ENCODE assay signal across 10 cellular contexts in the genomic region with DNA sequence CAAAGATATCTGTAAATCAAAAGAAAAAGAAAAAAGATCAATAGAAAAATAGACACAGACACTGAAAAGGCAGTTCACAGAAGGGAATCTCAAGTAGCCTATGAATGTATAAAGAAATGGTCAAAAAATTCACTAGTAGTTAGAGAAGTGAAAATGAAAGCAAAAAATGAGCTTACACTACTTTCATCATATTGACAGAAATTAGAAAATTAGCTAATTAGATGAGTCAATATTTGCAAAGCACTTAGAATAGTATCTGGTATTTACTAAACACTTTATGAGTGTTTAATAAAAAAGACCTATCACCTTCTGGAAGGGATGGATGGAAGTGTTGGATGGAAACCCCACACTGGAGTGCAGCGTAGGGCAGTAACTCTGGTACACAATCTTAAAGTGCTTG. TPM values are rescaled to one million over a fixed set of nuclear protein-coding genes. Genes with fewer than 3 reads are reported as not detected.
DNase-seq lines count a peak whose midpoint lies in the region; ATAC-seq and TF ChIP-seq lines count a peak whose summit lies in the region.
"Had no signal": no experiment of that assay in that cellular context is flagged by ENCODE, and none has a peak within 500 bp of the region (broad histone marks: within the 10 kb centered on the region; RNA-seq: fewer than 3 reads in every experiment).

No MANE protein-coding gene starts in this region.

- peak overlapping the region; percentile 16 for H3K4me3 Mint-ChIP-seq in activated CD8-positive, alpha-beta T cell treated with anti-CD3 and anti-CD28 coated beads for 36 hours
- H3K4me3 Mint-ChIP-seq in activated CD8-positive, alpha-beta T cell treated with anti-CD3 and anti-CD28 coated beads, Interleukin-2, amount 10 ng/mL, durations not matched to agents 7 days and 5 days = no peak overlapping the region
- H3K4me3 Mint-ChIP-seq: central memory CD8-positive, alpha-beta T cell had no signal

- peak; percentile 10 for ATAC-seq in activated CD8-positive, alpha-beta T cell treated with anti-CD3 and anti-CD28 coated beads for 36 hours
- no peak for ATAC-seq in activated CD8-positive, alpha-beta T cell treated with anti-CD3 and anti-CD28 coated beads, Interleukin-2, amount 10 ng/mL, durations not matched to agents 7 days and 5 days
- ATAC-seq in HG03060 (IDR thresholded peaks at IDR 0.05; ENCODE audit: low read depth, unreplicated experiment) (peak; percentile 20), PC-3 (no peak), GM21786 (IDR thresholded peaks at IDR 0.05; ENCODE audit: unreplicated experiment) (no peak)

- peak overlapping the region; percentile 59 for H3K27ac Mint-ChIP-seq in activated CD8-positive, alpha-beta T cell treated with anti-CD3 and anti-CD28 coated beads for 36 hours
- H3K27ac Mint-ChIP-seq in activated CD8-positive, alpha-beta T cell treated with anti-CD3 and anti-CD28 coated beads, Interleukin-2, amount 10 ng/mL, durations not matched to agents 7 days and 5 days = no peak overlapping the region

- peaks cover 2% of the 10 kb centered on the region for H3K27me3 Mint-ChIP-seq in activated CD8-positive, alpha-beta T cell treated with anti-CD3 and anti-CD28 coated beads for 36 hours
- H3K27me3 Mint-ChIP-seq in activated CD8-positive, alpha-beta T cell treated with anti-CD3 and anti-CD28 coated beads, Interleukin-2, amount 10 ng/mL, durations not matched to agents 7 days and 5 days (ENCODE audit: low read depth) = peaks cover 3% of the 10 kb centered on the region
- H3K27me3 Mint-ChIP-seq: central memory CD8-positive, alpha-beta T cell had no signal

- 0 out of 2 replicates have a peak, but pooled peaks cover 8% of the 10 kb centered on the region for H3K27me3 ChIP-seq in PC-3 (ENCODE audit: low read length)
- H3K27me3 ChIP-seq in smooth muscle cell (ENCODE audit: low read depth) = no peaks in the 10 kb centered on the region

- no peaks in the 10 kb centered on the region for H3F3A ChIP-seq in PC-3 (ENCODE audit: low read length, unreplicated experiment)
- peaks cover 13% of the 10 kb centered on the region for H3F3A ChIP-seq in smooth muscle cell (ENCODE audit: low read depth)

- peaks cover 11% of the 10 kb centered on the region for H3K4me1 Mint-ChIP-seq in activated CD8-positive, alpha-beta T cell treated with anti-CD3 and anti-CD28 coated beads for 36 hours (ENCODE audit: low read depth)
- H3K4me1 Mint-ChIP-seq in activated CD8-positive, alpha-beta T cell treated with anti-CD3 and anti-CD28 coated beads, Interleukin-2, amount 10 ng/mL, durations not matched to agents 7 days and 5 days (ENCODE audit: low read depth) = peaks cover 3% of the 10 kb centered on the region

- DNase-seq in activated CD8-positive, alpha-beta T cell treated with anti-CD3 and anti-CD28 coated beads for 36 hours = no peak
- DNase-seq in activated CD8-positive, alpha-beta T cell treated with anti-CD3 and anti-CD28 coated beads, Interleukin-2, amount 10 ng/mL, durations not matched to agents 7 days and 5 days = no peak
- DNase-seq in PC-3 = no peak
- no peak for DNase-seq in smooth muscle cell (lab: John Stamatoyannopoulos, UW; ENCODE audit: unreplicated experiment)
- DNase-seq in DMS 273 (lab: John Stamatoyannopoulos, UW; ENCODE audit: unreplicated experiment) = no peak
- DNase-seq in putamen (ENCODE audit: low spot score) = no peak
- DNase-seq: stimulated activated CD4-positive, alpha-beta T cell treated with anti-CD3 and anti-CD28 coated beads, Interleukin-12 subunit alpha, Interleukin-12 subunit beta, amount 100 ng/mL, for 4 hours had no signal

- peak overlapping the region; percentile 92 for H3K27ac ChIP-seq in PC-3 (ENCODE audit: low read length)
- peak overlapping the region; percentile 71 for H3K27ac ChIP-seq in smooth muscle cell (ENCODE audit: low read depth)

- H4K20me1 ChIP-seq in PC-3 (ENCODE audit: low read length) (no peaks in the 10 kb centered on the region), smooth muscle cell (ENCODE audit: low read depth) (no peaks in the 10 kb centered on the region)

- H3K4me2 ChIP-seq in PC-3 (ENCODE audit: low read length) (peak overlapping the region; percentile 81), smooth muscle cell (peak overlapping the region; percentile 87)

- intact Hi-C loops in activated CD8-positive, alpha-beta T cell treated with anti-CD3 and anti-CD28 coated beads for 36 hours (cut with micrococcal nuclease) = loop anchor here (1.0 kb wide), 1 partner anchor 61 kb away; no protein-coding TSS in a partner anchor
- intact Hi-C loops in PC-3 (cut with micrococcal nuclease) = no loop called here

- WGBS in smooth muscle cell (ENCODE audit: low lambda C conversion rate) = 94% methylated on average over 1 of the region's 1 CpG

- no peaks in the 10 kb centered on the region for H3K9me2 ChIP-seq in PC-3 (replicated peaks; ENCODE audit: low read length)

- H3K4me3 ChIP-seq in PC-3 (ENCODE audit: low read length) = peak overlapping the region; percentile 3; the same call in 1 of the 2 replicates
- no peak overlapping the region for H3K4me3 ChIP-seq in smooth muscle cell

- H3K9me3 ChIP-seq in PC-3 (ENCODE audit: low read length) (no peaks in the 10 kb centered on the region), smooth muscle cell (replicated peaks; ENCODE audit: low read depth) (no peaks in the 10 kb centered on the region)

- H3K4me1 ChIP-seq in PC-3 (ENCODE audit: insufficient read depth, low read length) (peaks cover 41% of the 10 kb centered on the region), smooth muscle cell (ENCODE audit: low read depth) (no peaks in the 10 kb centered on the region)

- POLR2A ChIA-PET in activated CD8-positive, alpha-beta T cell treated with anti-CD3 and anti-CD28 coated beads for 36 hours (lab: Charles Lee) = interaction anchor here (0.7 to 3.8 kb wide), 8 partner anchors 11 to 84 kb away, joined by 3 to 14 read pairs (median 5); partner anchors contain the start of genes GSTO2 and ITPRIP
- POLR2A ChIA-PET in activated CD8-positive, alpha-beta T cell treated with anti-CD3 and anti-CD28 coated beads, Interleukin-2, amount 10 ng/mL, durations not matched to agents 7 days and 5 days (lab: Charles Lee) = interaction anchor here (1.7 to 5.3 kb wide), 3 partner anchors 14 to 45 kb away, joined by 4 to 33 read pairs (median 5); partner anchors contain the start of gene ITPRIP
- POLR2A ChIA-PET in PC-3 (lab: Charles Lee; ENCODE audit: unreplicated experiment) = interaction anchor here (0.5 kb wide), 1 partner anchor 1357 kb away, joined by 12 read pairs; no protein-coding TSS in a partner anchor

- H3K9ac ChIP-seq in PC-3 (ENCODE audit: low read length) (no peak overlapping the region), smooth muscle cell (ENCODE audit: low read depth) (no peak overlapping the region)

- H3K36me3 ChIP-seq in PC-3 (ENCODE audit: low read depth, low read length) = no peaks in the 10 kb centered on the region
- H3K36me3 ChIP-seq in smooth muscle cell (ENCODE audit: low read depth) = no peaks in the 10 kb centered on the region

- H2AFZ ChIP-seq in PC-3 (ENCODE audit: low read length) = no peak overlapping the region
- H2AFZ ChIP-seq in smooth muscle cell (ENCODE audit: low read depth) = no peak overlapping the region

- BruUV-seq in PC-3 (replicated peaks; lab: Mats Ljungman, UMichigan) = no TSS peak

- H3K79me2 ChIP-seq in PC-3 (ENCODE audit: low read length) = no peaks in the 10 kb centered on the region
- no peaks in the 10 kb centered on the region for H3K79me2 ChIP-seq in smooth muscle cell (ENCODE audit: low read depth)

- H3K9me3 Mint-ChIP-seq in activated CD8-positive, alpha-beta T cell treated with anti-CD3 and anti-CD28 coated beads for 36 hours = no peaks in the 10 kb centered on the region
- H3K9me3 Mint-ChIP-seq in activated CD8-positive, alpha-beta T cell treated with anti-CD3 and anti-CD28 coated beads, Interleukin-2, amount 10 ng/mL, durations not matched to agents 7 days and 5 days (ENCODE audit: insufficient read depth) = no peaks in the 10 kb centered on the region
- H3K9me3 Mint-ChIP-seq: central memory CD8-positive, alpha-beta T cell had no signal

- TF ChIP-seq CTCF in activated CD8-positive, alpha-beta T cell treated with anti-CD3 and anti-CD28 coated beads for 36 hours (IDR thresholded peaks at IDR 0.05) = no peak
- TF ChIP-seq CTCF in PC-3 (conservative IDR thresholded peaks at IDR 0.05; ENCODE audit: low read depth, low read length) (no peak), smooth muscle cell (IDR thresholded peaks at IDR 0.05; ENCODE audit: borderline replicate concordance, insufficient read depth, poor library complexity, severe bottlenecking) (no peak)

- CTCF ChIA-PET in activated CD8-positive, alpha-beta T cell treated with anti-CD3 and anti-CD28 coated beads for 36 hours (lab: Charles Lee) = interaction anchor here (0.6 to 10.5 kb wide), 20 partner anchors 9 to 271 kb away, joined by 3 to 234 read pairs (median 15); partner anchors contain the start of genes CFAP43, GSTO2 and ITPRIP
- CTCF ChIA-PET in activated CD8-positive, alpha-beta T cell treated with anti-CD3 and anti-CD28 coated beads, Interleukin-2, amount 10 ng/mL, durations not matched to agents 7 days and 5 days (lab: Charles Lee) = interaction anchor here (1.0 to 11.6 kb wide), 21 partner anchors 9 to 464 kb away, joined by 3 to 368 read pairs (median 8); partner anchors contain the start of genes GSTO1, GSTO2 and ITPRIP
- CTCF ChIA-PET in PC-3 (lab: Charles Lee) = interaction anchor here (0.5 to 2.0 kb wide), 4 partner anchors 46 to 137 kb away, joined by 7 to 15 read pairs (median 11); no protein-coding TSS in a partner anchor

- H3K36me3 Mint-ChIP-seq in activated CD8-positive, alpha-beta T cell treated with anti-CD3 and anti-CD28 coated beads for 36 hours (ENCODE audit: low read depth) = no peaks in the 10 kb centered on the region
- H3K36me3 Mint-ChIP-seq in activated CD8-positive, alpha-beta T cell treated with anti-CD3 and anti-CD28 coated beads, Interleukin-2, amount 10 ng/mL, durations not matched to agents 7 days and 5 days (ENCODE audit: low read depth) = no peaks in the 10 kb centered on the region

RNA-seq across cellular contexts. Expression of gene CFAP58, which starts 1.7 kb away (rescaled TPM):
- total RNA-seq in activated CD8-positive, alpha-beta T cell treated with anti-CD3 and anti-CD28 coated beads for 36 hours = under 1 TPM; 0.27 to 0.38 TPM
- total RNA-seq in activated CD8-positive, alpha-beta T cell treated with anti-CD3 and anti-CD28 coated beads, Interleukin-2, amount 10 ng/mL, durations not matched to agents 7 days and 5 days = under 1 TPM; 0.24 to 0.47 TPM
- total RNA-seq in PC-3 (2014; rRNA removed) = 0.26 TPM in 1 of 2 replicates, not detected in the other
- total RNA-seq in smooth muscle cell = 0.04 and 0.54 TPM in 2 replicates
- polyA plus RNA-seq in smooth muscle cell = 0.39 and 0.73 TPM in 2 replicates

RNA-seq across cellular contexts. Expression of gene ITPRIP, which starts 13.7 kb away (rescaled TPM):
- 10 to 100 TPM; 18.3 to 18.9 TPM for total RNA-seq in activated CD8-positive, alpha-beta T cell treated with anti-CD3 and anti-CD28 coated beads for 36 hours
- total RNA-seq in activated CD8-positive, alpha-beta T cell treated with anti-CD3 and anti-CD28 coated beads, Interleukin-2, amount 10 ng/mL, durations not matched to agents 7 days and 5 days = 10 to 100 TPM; 26.6 to 27.1 TPM
- 7.0 and 10.3 TPM in 2 replicates for total RNA-seq in PC-3 (2014; rRNA removed)
- total RNA-seq in smooth muscle cell = 26.5 and 33.6 TPM in 2 replicates
- polyA plus RNA-seq in smooth muscle cell = 44.5 and 59.3 TPM in 2 replicates

Comparison
In these comparisons a context has a peak if more than half of its experiments do, and no peak if none do; other contexts are left out.
1. ATAC-seq: peak in activated CD8-positive, alpha-beta T cell treated with anti-CD3 and anti-CD28 coated beads for 36 hours (single experiment) and HG03060 (single experiment); none in activated CD8-positive, alpha-beta T cell treated with anti-CD3 and anti-CD28 coated beads, Interleukin-2, amount 10 ng/mL, durations not matched to agents 7 days and 5 days (single experiment), PC-3 (single experiment) and GM21786 (single experiment).